ENCODE assay signal across 10 cellular contexts in genomic region chr14:77375164-77375950, GRCh38. TPM values are rescaled to one million over a fixed set of nuclear protein-coding genes. Genes with fewer than 3 reads are reported as not detected.
DNase-seq lines count a peak whose midpoint lies in the region; ATAC-seq, FAIRE-seq and TF ChIP-seq lines count a peak whose summit lies in the region.
"Had no signal": no experiment of that assay in that cellular context is flagged by ENCODE, and none has a peak within 500 bp of the region (broad histone marks: within the 10 kb centered on the region; RNA-seq: fewer than 3 reads in every experiment).

No MANE protein-coding gene starts in this region.

- peak; percentile 72 for FAIRE-seq in GM12891 (lab: Jason Lieb, UNC)
- FAIRE-seq: kidney had no signal

- H3K27me3 ChIP-seq in SJCRH30 (no peaks in the 10 kb centered on the region), hepatocyte (no peaks in the 10 kb centered on the region)

- DNase-seq in AML-193 (lab: John Stamatoyannopoulos, UW) (peak; percentile 22 to 23), GM12891 (ENCODE audit: insufficient read length, low spot score) (no peak), SJCRH30 (no peak), hepatocyte (ENCODE audit: low spot score) (no peak), SKM-1 (lab: John Stamatoyannopoulos, UW; ENCODE audit: unreplicated experiment) (no peak), nucleus accumbens (lab: John Stamatoyannopoulos, UW) (no peak), AG08395 (ENCODE audit: low spot score) (no peak)
- DNase-seq: NCI-H774 had no signal

- WGBS in hepatocyte (ENCODE audit: low lambda C conversion rate, missing lambda C conversion rate) = 78% methylated on average over 9 of the region's 9 CpGs

- H3K36me3 ChIP-seq in SJCRH30 (no peaks in the 10 kb centered on the region), hepatocyte (replicated peaks; ENCODE audit: insufficient read depth, low read depth) (no peaks in the 10 kb centered on the region)

- peak overlapping the region; percentile 96 for H3K4me2 ChIP-seq in hepatocyte

- TF ChIP-seq POLR2A in GM12891 (IDR thresholded peaks at IDR 0.05; ENCODE audit: low read depth, low read length) = no peak

- H3K79me2 ChIP-seq in hepatocyte = peaks cover 54% of the 10 kb centered on the region

- H3K9me3 ChIP-seq in SJCRH30 (replicated peaks) = no peaks in the 10 kb centered on the region
- H3K9me3 ChIP-seq in hepatocyte (ENCODE audit: low read depth) = no peaks in the 10 kb centered on the region

- TF ChIP-seq CTCF in hepatocyte (IDR thresholded peaks at IDR 0.05; ENCODE audit: poor library complexity) = no peak

- H3K4me3 ChIP-seq in SJCRH30 (peak overlapping the region; percentile 83), hepatocyte (peak overlapping the region; percentile 88)

- no peak overlapping the region for H2AFZ ChIP-seq in hepatocyte

- no peaks in the 10 kb centered on the region for H3K9me2 ChIP-seq in hepatocyte (replicated peaks; ENCODE audit: insufficient read depth)

- no peak overlapping the region for H3K27ac ChIP-seq in SJCRH30
- H3K27ac ChIP-seq in hepatocyte = peak overlapping the region; percentile 85

- H3K4me1 ChIP-seq in SJCRH30 = no peaks in the 10 kb centered on the region
- H3K4me1 ChIP-seq in hepatocyte (ENCODE audit: insufficient read depth) = peaks cover 24% of the 10 kb centered on the region

- no peak for ATAC-seq in HG02973 (IDR thresholded peaks at IDR 0.05; ENCODE audit: unreplicated experiment)

- H4K20me1 ChIP-seq in hepatocyte (ENCODE audit: insufficient read depth, poor library complexity, severe bottlenecking) = no peaks in the 10 kb centered on the region

TF ChIP-seq in GM12891, 5 proteins besides CTCF, POLR2A, EP300 and RAD21:
- TF ChIP-seq SPI1 (IDR thresholded peaks at IDR 0.05; ENCODE audit: low read depth, low read length) (peak; percentile 70), POLR2AphosphoS5 (IDR thresholded peaks at IDR 0.05; ENCODE audit: low read depth, low read length) (no peak)
TF ChIP-seq in GM12891: peak in this region for 1.

RNA-seq across cellular contexts. Expression of gene TMED8, which starts 1.5 kb away (rescaled TPM):
- polyA plus RNA-seq in GM12891 (2012; ENCODE audit: low read depth, missing spikeins) = 11.2 TPM
- total RNA-seq in SJCRH30 (2014; rRNA removed; shearing (Covaris generic)) = 12.8 and 13.6 TPM in 2 replicates
- 15.8 and 16.0 TPM in 2 replicates for total RNA-seq in hepatocyte
- 4.0 and 4.2 TPM in 2 replicates for polyA plus RNA-seq in hepatocyte

RNA-seq across cellular contexts. Expression of gene SAMD15, which starts 1.8 kb away (rescaled TPM):
- polyA plus RNA-seq in GM12891 (2012; ENCODE audit: low read depth, missing spikeins) = 0.37 TPM
- 1.0 and 2.3 TPM in 2 replicates for total RNA-seq in SJCRH30 (2014; rRNA removed; shearing (Covaris generic))
- 0.90 and 1.2 TPM in 2 replicates for total RNA-seq in hepatocyte
- 0.51 and 2.2 TPM in 2 replicates for polyA plus RNA-seq in hepatocyte

RNA-seq across cellular contexts. Expression of gene NOXRED1, which starts 48.0 kb away (rescaled TPM):
- polyA plus RNA-seq in GM12891 (2012; ENCODE audit: low read depth, missing spikeins) = 0.10 TPM
- 0.06 TPM in 1 of 2 replicates, not detected in the other for total RNA-seq in SJCRH30 (2014; rRNA removed; shearing (Covaris generic))
- total RNA-seq in hepatocyte = 0.13 and 0.40 TPM in 2 replicates
- 0.10 TPM in 1 of 2 replicates, not detected in the other for polyA plus RNA-seq in hepatocyte

RNA-seq across cellular contexts. Expression of gene GSTZ1, which starts 54.5 kb away (rescaled TPM):
- 26.9 TPM for polyA plus RNA-seq in GM12891 (2012; ENCODE audit: low read depth, missing spikeins)
- total RNA-seq in SJCRH30 (2014; rRNA removed; shearing (Covaris generic)) = 10.3 and 14.3 TPM in 2 replicates
- total RNA-seq in hepatocyte = 34.7 and 37.6 TPM in 2 replicates
- 23.5 and 23.9 TPM in 2 replicates for polyA plus RNA-seq in hepatocyte

RNA-seq across cellular contexts. Expression of gene POMT2, which starts 54.7 kb away (rescaled TPM):
- 3.1 TPM for polyA plus RNA-seq in GM12891 (2012; ENCODE audit: low read depth, missing spikeins)
- total RNA-seq in SJCRH30 (2014; rRNA removed; shearing (Covaris generic)) = 27.0 and 30.2 TPM in 2 replicates
- total RNA-seq in hepatocyte = 13.7 and 21.1 TPM in 2 replicates
- polyA plus RNA-seq in hepatocyte = 28.7 and 39.3 TPM in 2 replicates

Comparison
In these comparisons a context has a peak if more than half of its experiments do, and no peak if none do; other contexts are left out.
1. DNase-seq: peak in AML-193 (2 of 2); none in GM12891 (single experiment), SJCRH30 (0 of 2), hepatocyte (single experiment), SKM-1 (single experiment), nucleus accumbens (0 of 56) and AG08395 (single experiment).